ENCODE assay signal across 8 cellular contexts in the genomic region with DNA sequence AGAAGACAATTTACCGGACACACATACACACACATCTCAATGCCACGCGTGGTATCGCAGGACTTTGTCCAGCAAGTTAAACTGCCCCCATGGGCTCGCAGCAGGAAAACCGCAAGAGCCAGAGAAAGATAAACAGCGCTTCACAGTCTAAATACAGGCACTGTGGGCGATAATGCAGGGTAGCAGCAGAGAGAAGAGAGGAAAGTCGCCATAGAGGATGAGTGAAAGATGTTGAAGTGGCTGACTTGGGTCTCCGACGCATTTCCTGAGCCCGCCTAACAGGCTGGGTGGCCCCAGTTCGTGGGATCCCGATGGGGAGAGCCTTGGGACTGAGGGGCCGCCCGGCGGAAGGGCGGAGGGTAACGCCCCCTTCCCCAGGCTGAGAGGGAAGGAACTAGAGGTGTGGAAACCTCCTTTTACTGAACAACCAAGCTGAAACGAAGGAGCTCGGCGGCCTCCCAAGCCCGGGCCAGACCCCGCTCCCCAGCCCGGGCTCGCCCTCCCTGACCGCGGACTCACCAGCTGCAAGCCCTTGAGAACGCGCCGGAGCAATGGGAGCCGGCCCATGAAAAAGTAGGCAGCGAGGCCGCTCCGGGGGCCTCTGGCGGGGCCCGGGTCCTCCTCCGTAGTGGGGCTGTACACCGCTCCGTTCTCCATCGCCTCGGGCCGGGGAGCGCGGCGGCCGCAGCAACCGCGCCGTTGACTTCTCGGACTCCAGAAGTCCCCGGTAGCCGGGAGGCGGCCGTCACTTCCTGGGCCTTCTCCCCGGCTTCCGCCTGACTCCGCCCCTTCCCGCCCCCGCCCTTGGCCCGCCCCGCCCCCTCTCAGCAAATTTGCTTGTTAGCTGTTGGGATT.
DNase-seq lines count a peak whose midpoint lies in the region; ATAC-seq and TF ChIP-seq lines count a peak whose summit lies in the region.

A gene with protein sequence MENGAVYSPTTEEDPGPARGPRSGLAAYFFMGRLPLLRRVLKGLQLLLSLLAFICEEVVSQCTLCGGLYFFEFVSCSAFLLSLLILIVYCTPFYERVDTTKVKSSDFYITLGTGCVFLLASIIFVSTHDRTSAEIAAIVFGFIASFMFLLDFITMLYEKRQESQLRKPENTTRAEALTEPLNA (minus strand): TSS at position 764 of the 855 bp plus-strand sequence. CDS start 107 bp downstream, at position 657.

- in situ Hi-C loops in ACHN (cut with HindIII; ENCODE audit: low pct_ligation_motif_present, low pct_unique_long_range_greater_than_20kb, low sequenced_read_pairs) = no loop called here

- peak; percentile 71 for TF ChIP-seq POLR2A in GM18526 (IDR thresholded peaks at IDR 0.05; ENCODE audit: extremely low read depth, insufficient read length)

- TF ChIP-seq CTCF in choroid plexus epithelial cell (conservative IDR thresholded peaks at IDR 0.05; ENCODE audit: low read depth, low read length) = no peak

- no peaks in the 10 kb centered on the region for H3K27me3 ChIP-seq in layer of hippocampus (ENCODE audit: control insufficient read depth, insufficient read depth, low read length)

- peak within 1 kb of the TSS; percentile 84 for H3K4me3 ChIP-seq in choroid plexus epithelial cell (ENCODE audit: low read depth, low read length)

- H3K27ac ChIP-seq in layer of hippocampus (ENCODE audit: low read depth, low read length) = peak within 1 kb of the TSS; percentile 83

- ATAC-seq in HG03064 (IDR thresholded peaks at IDR 0.05; ENCODE audit: low read depth, unreplicated experiment) = peak; percentile 81

- DNase-seq in ACHN (peak; percentile 76), NCI-H345 treated with DMSO at 0.1 percent for 48 hours (lab: John Stamatoyannopoulos, UW; ENCODE audit: unreplicated experiment) (peak; percentile 22), choroid plexus epithelial cell (ENCODE audit: low read depth) (peak; percentile 86)
- peak; percentile 72 to 76 for DNase-seq in activated CD4-positive, alpha-beta T cell treated with anti-CD3 and anti-CD28 coated beads for 4 hours
- DNase-seq in stimulated activated CD4-positive, alpha-beta T cell treated with anti-CD3 and anti-CD28 coated beads, Interleukin-1b, Interleukin-23, amount 100 ng/mL, for 1 hour (ENCODE audit: low read depth in 2 of 2) = peak; percentile 41 to 49

Comparison
In these comparisons a context has a peak if more than half of its experiments do, and no peak if none do; other contexts are left out.
1. Peak in every context shown above with its lines: DNase-seq, ATAC-seq, H3K4me3 ChIP-seq and H3K27ac ChIP-seq.
2. DNase-seq: peak in every context shown above with its lines; median percentile 86 in choroid plexus epithelial cell; 76 in ACHN; 74 in activated CD4-positive, alpha-beta T cell treated with anti-CD3 and anti-CD28 coated beads for 4 hours; 45 in stimulated activated CD4-positive, alpha-beta T cell treated with anti-CD3 and anti-CD28 coated beads, Interleukin-1b, Interleukin-23, amount 100 ng/mL, for 1 hour; 22 in NCI-H345 treated with DMSO at 0.1 percent for 48 hours.